In the genomic region with DNA sequence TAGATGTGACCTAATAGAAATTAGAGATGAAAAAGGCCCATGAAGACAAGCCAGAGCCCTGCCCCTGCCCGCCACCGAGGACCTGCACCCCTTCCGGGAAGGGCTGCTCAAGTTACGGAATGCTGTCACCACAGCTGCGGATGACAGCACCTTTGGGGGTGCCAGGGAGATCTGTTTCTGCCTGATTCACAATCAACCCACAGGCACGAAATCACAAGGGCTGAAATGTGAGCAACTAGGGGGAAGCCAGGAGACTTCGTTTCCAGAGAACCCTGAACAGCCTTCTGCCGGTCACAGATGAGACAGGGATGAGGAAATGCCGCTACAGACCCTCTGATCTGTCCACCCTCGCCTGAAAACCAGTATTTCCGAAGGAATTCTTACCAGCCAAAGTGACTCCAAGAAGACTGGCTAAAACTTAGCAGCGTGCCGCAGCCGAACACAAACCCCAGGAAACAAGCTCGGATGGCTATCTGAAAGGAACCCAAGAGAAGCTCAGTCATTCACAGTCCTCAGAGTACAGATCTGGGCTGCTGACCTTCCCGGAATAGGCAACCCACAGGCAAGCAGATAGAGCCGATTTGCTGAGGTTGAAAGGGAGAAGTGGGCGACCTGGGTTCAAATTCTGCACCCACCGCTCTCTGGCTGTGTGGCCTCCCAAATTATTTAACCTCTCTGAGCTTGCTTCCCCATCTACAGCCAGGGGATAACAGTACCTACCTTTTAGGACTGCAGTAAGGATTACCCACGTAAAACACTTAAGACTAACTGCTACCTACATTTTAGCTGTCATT, we compare ENCODE assay signal across 8 cellular contexts. TPM values are rescaled to one million over a fixed set of nuclear protein-coding genes. Genes with fewer than 3 reads are reported as not detected.
DNase-seq lines count a peak whose midpoint lies in the region; ATAC-seq, FAIRE-seq and TF ChIP-seq lines count a peak whose summit lies in the region.

No MANE protein-coding gene starts in this region.

- TF ChIP-seq CTCF in AG09309 (IDR thresholded peaks at IDR 0.05; ENCODE audit: control insufficient read depth, insufficient read depth, low read depth, low read length, missing control alignments) = no peak
- TF ChIP-seq CTCF in HL-60 (IDR thresholded peaks at IDR 0.05; ENCODE audit: insufficient read depth, low read length) = no peak
- no peak for TF ChIP-seq CTCF in astrocyte (IDR thresholded peaks at IDR 0.05; ENCODE audit: insufficient read depth, low read depth, low read length)
- TF ChIP-seq CTCF in lower leg skin (IDR thresholded peaks at IDR 0.05) = no peak
- no peak for TF ChIP-seq CTCF in vagina (IDR thresholded peaks at IDR 0.05)

- H3K4me3 Mint-ChIP-seq in astrocyte (ENCODE audit: unreplicated experiment) = peak overlapping the region; percentile 91

- H3K27ac ChIP-seq in HL-60 (replicated peaks) (peak overlapping the region; percentile 66), astrocyte (ENCODE audit: low read depth, low read length) (peak overlapping the region; percentile 17), vagina (no peak overlapping the region)

- peaks cover 9% of the 10 kb centered on the region for H3K36me3 Mint-ChIP-seq in astrocyte (ENCODE audit: low read depth, unreplicated experiment)

- no peaks in the 10 kb centered on the region for H3K9me3 Mint-ChIP-seq in astrocyte (ENCODE audit: unreplicated experiment)

- peaks cover 12% of the 10 kb centered on the region for H3K4me1 ChIP-seq in astrocyte (ENCODE audit: insufficient read depth, low read length)
- H3K4me1 ChIP-seq in vagina = peaks cover 12% of the 10 kb centered on the region

- peak overlapping the region; percentile 87 for H3K4me3 ChIP-seq in AG09309 (ENCODE audit: control insufficient read depth, low read depth, low read length)
- peak overlapping the region; percentile 91 for H3K4me3 ChIP-seq in HL-60 (replicated peaks; ENCODE audit: insufficient read depth, low read length)
- H3K4me3 ChIP-seq in astrocyte (ENCODE audit: insufficient read depth, low read depth, low read length) = peak overlapping the region; percentile 83
- peak overlapping the region; percentile 69 for H3K4me3 ChIP-seq in lower leg skin (ENCODE audit: low read depth, poor library complexity, severe bottlenecking)
- peak overlapping the region; percentile 65 to 87 for H3K4me3 ChIP-seq in vagina

- ATAC-seq in HG03095 (IDR thresholded peaks at IDR 0.05; ENCODE audit: unreplicated experiment) = no peak

- H3K4me2 ChIP-seq in astrocyte (ENCODE audit: low read length) = peak overlapping the region; percentile 87

- FAIRE-seq in astrocyte (lab: Jason Lieb, UNC) = no peak

- peaks cover 23% of the 10 kb centered on the region for H4K20me1 ChIP-seq in astrocyte (ENCODE audit: insufficient read depth, low read length)

- H3K27me3 ChIP-seq in HL-60 (ENCODE audit: insufficient read depth, poor library complexity, severe bottlenecking) = peaks cover 3% of the 10 kb centered on the region
- no peaks in the 10 kb centered on the region for H3K27me3 ChIP-seq in astrocyte (ENCODE audit: insufficient read depth, low read length)
- no peaks in the 10 kb centered on the region for H3K27me3 ChIP-seq in vagina

- peak overlapping the region; percentile 84 for H3K9ac ChIP-seq in astrocyte (ENCODE audit: low read length)

- DNase-seq in AG09309 (ENCODE audit: low read depth) = no peak
- no peak for DNase-seq in HL-60 (ENCODE audit: low read depth in 1 of 2, low spot score in 1 of 2)
- DNase-seq in astrocyte (ENCODE audit: low read depth) = peak; percentile 27
- DNase-seq in lower leg skin (ENCODE audit: low spot score in 2 of 2) = no peak
- DNase-seq in vagina (ENCODE audit: extremely low spot score in 2 of 2) = no peak
- no peak for DNase-seq in DMS114 treated with DMSO at 0.1 percent for 48 hours (lab: John Stamatoyannopoulos, UW; ENCODE audit: unreplicated experiment)
- DNase-seq in activated CD4-positive, CD25-positive, alpha-beta regulatory T cell treated with anti-CD3 and anti-CD28 coated beads, Interleukin-2, amount 50 U/mL, for 72 hours = no peak

- H2AFZ ChIP-seq in astrocyte (ENCODE audit: low read depth, low read length) = peak overlapping the region; percentile 3

- WGBS in lower leg skin, 2 donors = 41 to 46% methylated on average over 20 of the region's 20 CpGs

- H3K27ac Mint-ChIP-seq in astrocyte (ENCODE audit: unreplicated experiment) = peak overlapping the region; percentile 67

- H3K9me3 ChIP-seq in astrocyte (ENCODE audit: insufficient read depth, low read depth, low read length) = no peaks in the 10 kb centered on the region
- H3K9me3 ChIP-seq in vagina = no peaks in the 10 kb centered on the region

- H3K36me3 ChIP-seq in astrocyte (ENCODE audit: insufficient read depth, low read length) (peaks cover 10% of the 10 kb centered on the region), vagina (peaks cover 0 to 32% of the 10 kb centered on the region in 2 donors)

- H3K79me2 ChIP-seq in astrocyte (ENCODE audit: insufficient read depth, low read length) = peaks cover 23% of the 10 kb centered on the region

- intact Hi-C loops in lower leg skin (cut with DNase I; ENCODE audit: low total_unique reads) = no loop called here
- intact Hi-C loops in vagina (cut with DNase I) = no loop called here

- peaks cover 13% of the 10 kb centered on the region for H3K4me1 Mint-ChIP-seq in astrocyte (ENCODE audit: low read depth, unreplicated experiment)

- peaks cover 8% of the 10 kb centered on the region for H3K27me3 Mint-ChIP-seq in astrocyte (ENCODE audit: low read depth, unreplicated experiment)

- TF ChIP-seq POLR2A in lower leg skin (IDR thresholded peaks at IDR 0.05) = no peak
- no peak for TF ChIP-seq POLR2A in vagina (IDR thresholded peaks at IDR 0.05)

RNA-seq across cellular contexts. Expression of a gene that starts 1.1 kb away (rescaled TPM):
- total RNA-seq in astrocyte = 58.1 and 59.5 TPM in 2 replicates
- 10 to 100 TPM; 37.7 to 73.9 (median 57.3) TPM for total RNA-seq in lower leg skin
- 43.2 TPM for total RNA-seq in vagina

RNA-seq across cellular contexts. Expression of a gene that starts 9.3 kb away (rescaled TPM):
- total RNA-seq in astrocyte (not detected in 2 replicates), lower leg skin (not detected), vagina (not detected)

RNA-seq across cellular contexts. Expression of a gene that starts 26.2 kb away (rescaled TPM):
- total RNA-seq in astrocyte (3.0 and 3.7 TPM in 2 replicates), lower leg skin (10 to 100 TPM in 2 of 4 donors, 1 to 10 TPM in 2; 6.2 to 17.3 (median 11.7) TPM), vagina (11.5 TPM)

RNA-seq across cellular contexts. Expression of a gene that starts 28.8 kb away (rescaled TPM):
- total RNA-seq in astrocyte (4.7 and 7.4 TPM in 2 replicates), lower leg skin (10 to 100 TPM in 1 of 4 donors, 1 to 10 TPM in 3; 5.0 to 10.4 (median 7.7) TPM), vagina (19.4 TPM)

RNA-seq across cellular contexts. Expression of a gene that starts 35.3 kb away (rescaled TPM):
- total RNA-seq in astrocyte (237 and 283 TPM in 2 replicates), lower leg skin (100 to 1,000 TPM; 122 to 216 (median 179) TPM), vagina (154 TPM)
